Comparison of ENCODE assay signal across 8 cellular contexts in the genomic region with DNA sequence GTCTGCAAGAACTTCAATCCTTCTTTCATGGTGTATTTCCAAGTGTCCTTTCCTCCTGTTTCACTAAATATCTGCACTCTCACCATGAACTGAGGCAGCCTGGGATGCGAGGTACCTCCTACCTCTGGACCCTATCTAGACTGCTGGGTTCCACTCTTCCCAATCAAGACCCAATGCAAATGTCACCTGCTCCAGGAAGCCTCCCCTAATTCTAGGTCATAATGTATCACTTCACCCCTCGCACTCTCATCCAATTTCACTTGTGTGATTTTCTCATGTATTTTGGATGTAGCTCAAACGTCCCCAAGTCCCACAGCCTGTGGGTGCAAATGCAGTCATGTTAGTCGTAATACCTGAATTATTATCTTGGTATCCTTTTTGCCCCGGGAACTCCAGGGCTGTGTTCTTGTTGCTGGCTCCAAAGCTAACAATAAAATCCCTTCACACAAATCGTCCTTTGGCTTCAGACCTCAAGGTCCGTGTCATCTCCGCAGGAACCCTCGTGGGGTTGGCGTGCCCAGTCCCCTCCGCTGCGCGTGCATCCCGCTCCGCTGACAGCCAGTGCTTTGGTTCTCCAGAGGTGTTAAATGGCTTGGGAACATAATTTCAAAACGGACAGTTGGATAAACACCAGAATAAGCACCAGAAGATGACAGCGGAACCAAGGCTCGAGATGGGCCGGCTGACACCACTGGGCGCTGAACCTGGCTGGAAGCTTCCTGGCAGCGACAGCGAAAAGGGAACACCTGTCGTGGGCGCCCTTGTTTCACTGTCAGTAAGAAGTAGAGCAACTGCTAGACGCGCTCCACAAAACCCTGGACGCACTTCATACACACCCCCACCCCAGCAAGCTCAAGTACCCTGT. TPM values are rescaled to one million over a fixed set of nuclear protein-coding genes. Genes with fewer than 3 reads are reported as not detected.
DNase-seq lines count a peak whose midpoint lies in the region; ATAC-seq and TF ChIP-seq lines count a peak whose summit lies in the region.

No MANE protein-coding gene starts in this region.

- H3K27ac ChIP-seq in ACC112 (ENCODE audit: low read depth, low read length) (no peak overlapping the region), HUES64 (ENCODE audit: low read depth, low read length) (no peak overlapping the region), muscle layer of duodenum (ENCODE audit: low read length) (no peak overlapping the region)

- H2AFZ ChIP-seq in ACC112 (ENCODE audit: low read length, unreplicated experiment) = peak overlapping the region; percentile 32

- peaks cover 15% of the 10 kb centered on the region for H3K4me1 ChIP-seq in ACC112 (ENCODE audit: control insufficient read depth, insufficient read depth, low read length, unreplicated experiment)
- H3K4me1 ChIP-seq in HUES64 (ENCODE audit: insufficient read depth, low read length) = peaks cover 21% of the 10 kb centered on the region
- H3K4me1 ChIP-seq in muscle layer of duodenum (ENCODE audit: control insufficient read depth in 1 of 2, insufficient read depth in 2 of 2, low read length in 2 of 2) = peaks cover 4 to 27% of the 10 kb centered on the region in 2 donors

- peaks cover 36% of the 10 kb centered on the region for H3K79me2 ChIP-seq in ACC112 (ENCODE audit: control insufficient read depth, insufficient read depth, low read length, unreplicated experiment)

- peak overlapping the region; percentile 77 for H3K4me3 ChIP-seq in ACC112 (ENCODE audit: low read depth, low read length)
- H3K4me3 ChIP-seq in HUES64 (ENCODE audit: low read length) = peak overlapping the region; percentile 77
- peak overlapping the region; percentile 50 to 55 for H3K4me3 ChIP-seq in cardiac fibroblast (replicated peaks in 1 of 2; ENCODE audit: low read depth in 2 of 2, low read length in 2 of 2)
- peak overlapping the region; percentile 42 to 86 for H3K4me3 ChIP-seq in muscle layer of duodenum (ENCODE audit: low read depth in 1 of 2, low read length in 2 of 2)

- no peak for DNase-seq in cardiac fibroblast (ENCODE audit: low read depth in 2 of 2)
- no peak for DNase-seq in mesenteric fat pad (ENCODE audit: low spot score)
- no peak for DNase-seq in DMS79 (lab: John Stamatoyannopoulos, UW)
- no peak for DNase-seq in activated CD4-positive, CD25-positive, alpha-beta regulatory T cell (lab: John Stamatoyannopoulos, UW)

- H3K9me3 ChIP-seq in HUES64 (ENCODE audit: insufficient read depth, low read depth, low read length) (no peaks in the 10 kb centered on the region), muscle layer of duodenum (ENCODE audit: control insufficient read depth in 1 of 2, low read length in 2 of 2) (no peaks in the 10 kb centered on the region)

- 0 out of 2 replicates have a peak overlapping the region, but pooled peaks have one; percentile 28 for H3K9ac ChIP-seq in HUES64 (ENCODE audit: low read depth, low read length)

- 88% methylated on average over 27 of the region's 27 CpGs for WGBS in HUES64

- H3K27me3 ChIP-seq in ACC112 (ENCODE audit: insufficient read depth, low read length) (no peaks in the 10 kb centered on the region), HUES64 (ENCODE audit: insufficient read depth, low read length) (peaks cover 11% of the 10 kb centered on the region), muscle layer of duodenum (ENCODE audit: low read depth, low read length) (no peaks in the 10 kb centered on the region)

- ATAC-seq in GM18870 (IDR thresholded peaks at IDR 0.05; ENCODE audit: unreplicated experiment) = no peak

- H3K36me3 ChIP-seq in ACC112 (ENCODE audit: insufficient read depth, low read length) = 0 out of 2 replicates have a peak, but pooled peaks cover 6% of the 10 kb centered on the region
- no peaks in the 10 kb centered on the region for H3K36me3 ChIP-seq in HUES64 (ENCODE audit: insufficient read depth, low read length)
- peaks cover 0 to 7% of the 10 kb centered on the region in 2 donors for H3K36me3 ChIP-seq in muscle layer of duodenum (ENCODE audit: control insufficient read depth in 1 of 2, insufficient read depth in 2 of 2, low read length in 2 of 2)

- TF ChIP-seq CTCF in cardiac fibroblast (IDR thresholded peaks at IDR 0.05; ENCODE audit: low read depth, low read length) = no peak

RNA-seq across cellular contexts. Expression of a gene that starts 1.0 kb away (rescaled TPM):
- 22.0 TPM for polyA plus RNA-seq in HUES64 (2013, experiment 1 of 2)
- 22.2 TPM for polyA plus RNA-seq in HUES64 (2013, experiment 2 of 2)
- total RNA-seq in mesenteric fat pad = 69.8 TPM
